In genomic region chrX:15167826-15168225, GRCh38 we compare ENCODE assay signal across 24 cellular contexts.
"Had no signal": no experiment of that assay in that cellular context is flagged by ENCODE, and none has a peak within 500 bp of the region (broad histone marks: within the 10 kb centered on the region; RNA-seq: fewer than 3 reads in every experiment).

No MANE protein-coding gene starts in this region.

- H3K4me1 Mint-ChIP-seq: naive B cell; nephron progenitor cell; stimulated activated naive B cell treated with anti-CD40 and anti-IgM and Interleukin-4, amounts not matched to agents 10 μg/mL and 1 μg/mL and 100 μg/mL, for 72 hours had no signal

- H3K4me3 Mint-ChIP-seq: effector memory CD8-positive, alpha-beta T cell; naive B cell; nephron progenitor cell; stimulated activated naive B cell treated with anti-CD40 and anti-IgM and Interleukin-4, amounts not matched to agents 10 μg/mL and 1 μg/mL and 100 μg/mL, for 72 hours; stimulated activated naive CD8-positive, alpha-beta T cell treated with anti-CD3 and anti-CD28 coated beads, Interleukin-15, amount 100 ng/mL, for 72 hours had no signal

- FAIRE-seq: islet of Langerhans had no signal

- H3K27ac ChIP-seq: epithelial cell of prostate, esophagus muscularis mucosa, gastrocnemius medialis, heart right ventricle, neutrophil, spleen, testis, tibial nerve, upper lobe of right lung, vagina had no signal

- H3K36me3 Mint-ChIP-seq: naive B cell; stimulated activated naive B cell treated with anti-CD40 and anti-IgM and Interleukin-4, amounts not matched to agents 10 μg/mL and 1 μg/mL and 100 μg/mL, for 72 hours had no signal

- DNase-seq: effector memory CD8-positive, alpha-beta T cell; gastrocnemius medialis; heart right ventricle; hypothalamus; kidney glomerular epithelial cell; mesendoderm; naive B cell; nephron progenitor cell; posterior cingulate gyrus; spleen; stimulated activated CD4-positive, alpha-beta T cell treated with anti-CD3 and anti-CD28 coated beads, Interleukin-15, amount 100 ng/mL, for 24 hours; stimulated activated CD4-positive, alpha-beta T cell treated with anti-CD3 and anti-CD28 coated beads, Interleukin-1b, Interleukin-23, amount 100 ng/mL, for 48 hours; stimulated activated CD4-positive, alpha-beta T cell treated with anti-CD3 and anti-CD28 coated beads, Interleukin-4, amount 100 ng/mL, for 24 hours; stimulated activated naive B cell treated with anti-CD40 and anti-IgM and Interleukin-4, amounts not matched to agents 10 μg/mL and 1 μg/mL and 100 μg/mL, for 72 hours; stimulated activated naive CD8-positive, alpha-beta T cell treated with anti-CD3 and anti-CD28 coated beads, Interleukin-15, amount 100 ng/mL, for 72 hours; testis; upper lobe of right lung had no signal

- H3K9me3 Mint-ChIP-seq: effector memory CD8-positive, alpha-beta T cell had no signal

- H3K36me3 ChIP-seq: esophagus muscularis mucosa, gastrocnemius medialis, heart right ventricle, neutrophil, spleen, tibial nerve, upper lobe of right lung, vagina had no signal

- ATAC-seq: effector memory CD8-positive, alpha-beta T cell; gastrocnemius medialis; heart right ventricle; sciatic nerve; stimulated activated naive B cell treated with anti-CD40 and anti-IgM and Interleukin-4, amounts not matched to agents 10 μg/mL and 1 μg/mL and 100 μg/mL, for 72 hours; stimulated activated naive CD8-positive, alpha-beta T cell treated with anti-CD3 and anti-CD28 coated beads, Interleukin-15, amount 100 ng/mL, for 72 hours; upper lobe of right lung had no signal

- H3K27ac Mint-ChIP-seq: effector memory CD8-positive, alpha-beta T cell; naive B cell; nephron progenitor cell; stimulated activated naive B cell treated with anti-CD40 and anti-IgM and Interleukin-4, amounts not matched to agents 10 μg/mL and 1 μg/mL and 100 μg/mL, for 72 hours; stimulated activated naive CD8-positive, alpha-beta T cell treated with anti-CD3 and anti-CD28 coated beads, Interleukin-15, amount 100 ng/mL, for 72 hours had no signal

- H3K9me3 ChIP-seq: esophagus muscularis mucosa, gastrocnemius medialis, neutrophil, spleen, testis, tibial nerve, upper lobe of right lung, vagina had no signal

- H3K27me3 ChIP-seq: esophagus muscularis mucosa, gastrocnemius medialis, neutrophil, testis, upper lobe of right lung, vagina had no signal

- H3K27me3 Mint-ChIP-seq: effector memory CD8-positive, alpha-beta T cell; stimulated activated naive CD8-positive, alpha-beta T cell treated with anti-CD3 and anti-CD28 coated beads, Interleukin-15, amount 100 ng/mL, for 72 hours had no signal

- H3K4me1 ChIP-seq: esophagus muscularis mucosa, gastrocnemius medialis, heart right ventricle, spleen, testis, tibial nerve, upper lobe of right lung, vagina had no signal

- H3K4me3 ChIP-seq: esophagus muscularis mucosa, gastrocnemius medialis, heart right ventricle, spleen, testis, tibial nerve, upper lobe of right lung, vagina had no signal
